23 cellular contexts compared by ENCODE assay signal in the genomic region with DNA sequence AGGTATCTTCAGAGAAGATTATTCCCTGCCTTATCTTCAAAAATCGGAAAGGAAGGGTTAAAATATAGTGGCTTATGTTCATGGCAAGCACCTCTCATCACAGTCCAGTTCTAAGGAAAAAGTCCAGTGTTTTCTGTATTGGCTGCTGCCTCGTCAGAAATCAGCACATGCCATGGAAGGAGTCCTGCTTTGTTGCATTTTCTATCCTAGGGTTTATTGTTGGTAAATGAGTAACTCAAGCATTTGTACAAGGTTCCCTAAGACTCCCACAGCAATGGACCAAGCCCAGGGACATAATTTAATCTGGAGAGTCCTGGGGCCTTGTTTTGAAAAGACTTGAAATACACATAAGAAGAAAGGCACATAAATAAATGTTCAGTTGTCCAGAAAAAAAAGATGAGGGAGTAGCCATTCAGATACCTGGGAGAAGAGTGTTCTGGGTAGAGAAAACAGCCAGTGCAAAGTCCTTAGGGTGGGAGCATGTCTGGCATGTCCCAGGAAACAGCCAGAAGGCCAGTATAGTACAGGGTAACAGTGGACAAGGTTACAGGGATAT.
"Had no signal": no experiment of that assay in that cellular context is flagged by ENCODE, and none has a peak within 500 bp of the region (broad histone marks: within the 10 kb centered on the region; RNA-seq: fewer than 3 reads in every experiment).

No MANE protein-coding gene starts in this region.

- DNase-seq: activated CD4-positive, alpha-beta T cell treated with anti-CD3 and anti-CD28 coated beads for 4 hours; activated CD4-positive, alpha-beta T cell treated with anti-CD3 and anti-CD28 coated beads, Interleukin-2, amount 50 U/mL, for 4 hours; activated effector memory CD4-positive, alpha-beta T cell treated with Interleukin-2 at 50 U/mL for 16 hours; activated naive CD4-positive, alpha-beta T cell treated with Interleukin-2 at 50 U/mL for 16 hours; activated naive CD8-positive, alpha-beta T cell treated with anti-CD3 and anti-CD28 coated beads for 36 hours; adrenal gland; caudate nucleus; effector memory CD4-positive, alpha-beta T cell; midbrain; natural killer cell; retina; stimulated activated CD4-positive, alpha-beta T cell treated with anti-CD3 and anti-CD28 coated beads, Interleukin-1b, Interleukin-23, amount 100 ng/mL, for 48 hours; stimulated activated CD4-positive, alpha-beta T cell treated with anti-CD3 and anti-CD28 coated beads, Interleukin-4, amount 100 ng/mL, for 4 hours; stimulated activated CD8-positive, alpha-beta memory T cell treated with anti-CD3 and anti-CD28 coated beads, Interleukin-4, amount 100 ng/mL, for 48 hours; stimulated activated naive CD8-positive, alpha-beta T cell treated with anti-CD3 and anti-CD28 coated beads, Interleukin-15, amount 100 ng/mL, for 72 hours; substantia nigra had no signal

- H3K4me1 ChIP-seq: adrenal gland had no signal

- H3K9me3 Mint-ChIP-seq: activated naive CD8-positive, alpha-beta T cell treated with anti-CD3 and anti-CD28 coated beads for 36 hours; natural killer cell; stimulated activated memory B cell treated with anti-CD40 and anti-IgM and Interleukin-4, amounts not matched to agents 10 μg/mL and 1 μg/mL and 100 μg/mL, for 72 hours; stimulated activated naive CD8-positive, alpha-beta T cell treated with anti-CD3 and anti-CD28 coated beads, Interleukin-15, amount 100 ng/mL, for 72 hours had no signal

- H3K27ac ChIP-seq: adrenal gland, skin epidermis had no signal

- ATAC-seq: natural killer cell; sciatic nerve; stimulated activated memory B cell treated with anti-CD40 and anti-IgM and Interleukin-4, amounts not matched to agents 10 μg/mL and 1 μg/mL and 100 μg/mL, for 72 hours; stimulated activated naive CD8-positive, alpha-beta T cell treated with anti-CD3 and anti-CD28 coated beads, Interleukin-15, amount 100 ng/mL, for 72 hours had no signal

- H3K9me3 ChIP-seq: adrenal gland had no signal

- FAIRE-seq: astrocyte, colon, frontal cortex, islet of Langerhans had no signal

- H3K27me3 ChIP-seq: adrenal gland had no signal

- H3K36me3 Mint-ChIP-seq: natural killer cell had no signal

- H3K27me3 Mint-ChIP-seq: activated naive CD8-positive, alpha-beta T cell treated with anti-CD3 and anti-CD28 coated beads for 36 hours; stimulated activated memory B cell treated with anti-CD40 and anti-IgM and Interleukin-4, amounts not matched to agents 10 μg/mL and 1 μg/mL and 100 μg/mL, for 72 hours; stimulated activated naive CD8-positive, alpha-beta T cell treated with anti-CD3 and anti-CD28 coated beads, Interleukin-15, amount 100 ng/mL, for 72 hours had no signal

- H3K27ac Mint-ChIP-seq: activated naive CD8-positive, alpha-beta T cell treated with anti-CD3 and anti-CD28 coated beads for 36 hours; natural killer cell; stimulated activated memory B cell treated with anti-CD40 and anti-IgM and Interleukin-4, amounts not matched to agents 10 μg/mL and 1 μg/mL and 100 μg/mL, for 72 hours; stimulated activated naive CD8-positive, alpha-beta T cell treated with anti-CD3 and anti-CD28 coated beads, Interleukin-15, amount 100 ng/mL, for 72 hours had no signal

- H3K4me3 Mint-ChIP-seq: activated naive CD8-positive, alpha-beta T cell treated with anti-CD3 and anti-CD28 coated beads for 36 hours; natural killer cell; stimulated activated memory B cell treated with anti-CD40 and anti-IgM and Interleukin-4, amounts not matched to agents 10 μg/mL and 1 μg/mL and 100 μg/mL, for 72 hours; stimulated activated naive CD8-positive, alpha-beta T cell treated with anti-CD3 and anti-CD28 coated beads, Interleukin-15, amount 100 ng/mL, for 72 hours had no signal

- H3K4me1 Mint-ChIP-seq: activated naive CD8-positive, alpha-beta T cell treated with anti-CD3 and anti-CD28 coated beads for 36 hours had no signal

- H3K4me3 ChIP-seq: adrenal gland, skin epidermis had no signal
